ENCODE assay signal across 1 cellular context in genomic region chr17:14301279-14301760, GRCh38.
TF ChIP-seq lines count a peak whose summit lies in the region.

No MANE protein-coding gene starts in this region.

TF ChIP-seq in WTC11, 78 proteins besides CTCF, POLR2A, EP300 and RAD21 (continued from another document):
- TF ChIP-seq ATF6 (CRISPR knock-in tag; IDR thresholded peaks at IDR 0.05) (no peak), NFYB (CRISPR knock-in tag; conservative IDR thresholded peaks at IDR 0.05; ENCODE audit: low read depth) (no peak), NFE2L1 (CRISPR knock-in tag; IDR thresholded peaks at IDR 0.05) (0 out of 2 replicates have a peak, but pooled peaks have one; percentile 21), ATF3 (CRISPR knock-in tag; conservative IDR thresholded peaks at IDR 0.05) (no peak), AFF4 (CRISPR knock-in tag; IDR thresholded peaks at IDR 0.05; ENCODE audit: borderline replicate concordance) (no peak), SMAD3 (CRISPR knock-in tag; IDR thresholded peaks at IDR 0.05; ENCODE audit: borderline replicate concordance) (no peak), CBFB (CRISPR knock-in tag; IDR thresholded peaks at IDR 0.05; ENCODE audit: low read depth) (peak; percentile 74; the same call in 1 of the 2 replicates), ESRRA (CRISPR knock-in tag; IDR thresholded peaks at IDR 0.05; ENCODE audit: borderline replicate concordance) (0 out of 2 replicates have a peak, but pooled peaks have one; percentile 36), ARID4B (CRISPR knock-in tag; IDR thresholded peaks at IDR 0.05; ENCODE audit: borderline replicate concordance) (no peak), MAX (CRISPR knock-in tag; IDR thresholded peaks at IDR 0.05) (0 out of 2 replicates have a peak, but pooled peaks have one; percentile 13), ZNF671 (CRISPR knock-in tag; IDR thresholded peaks at IDR 0.05) (no peak), ZNF423 (CRISPR knock-in tag; IDR thresholded peaks at IDR 0.05) (no peak), ZSCAN18 (CRISPR knock-in tag; IDR thresholded peaks at IDR 0.05) (no peak), RELA (CRISPR knock-in tag; IDR thresholded peaks at IDR 0.05; ENCODE audit: borderline replicate concordance) (0 out of 2 replicates have a peak, but pooled peaks have one; percentile 54), PRDM15 (CRISPR knock-in tag; IDR thresholded peaks at IDR 0.05) (0 out of 2 replicates have a peak, but pooled peaks have one; percentile 8), ATF1 (CRISPR knock-in tag; IDR thresholded peaks at IDR 0.05) (no peak), ZNF396 (CRISPR knock-in tag; IDR thresholded peaks at IDR 0.05; ENCODE audit: borderline replicate concordance) (no peak)
